In the genomic region with DNA sequence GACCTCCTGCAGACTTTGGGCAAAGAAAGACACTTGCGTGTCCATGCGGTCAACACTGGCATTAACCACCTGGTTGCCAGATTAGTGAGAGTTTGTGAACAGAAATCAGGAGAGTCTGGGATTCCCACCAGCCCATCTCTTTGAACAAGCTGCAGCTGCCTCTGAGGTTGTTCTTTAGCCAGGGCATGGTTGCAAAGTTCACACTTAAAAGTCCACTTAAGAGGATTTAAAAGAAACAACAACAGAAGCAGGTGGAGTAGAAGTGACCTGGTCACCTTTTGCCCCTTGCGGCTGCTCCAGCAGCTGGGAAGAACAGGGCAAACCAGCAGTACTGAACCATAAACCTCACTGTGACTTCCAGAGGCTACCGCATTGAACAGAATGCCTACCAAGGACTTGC, we compare ENCODE assay signal across 1 cellular context.
TF ChIP-seq lines count a peak whose summit lies in the region.

No MANE protein-coding gene starts in this region.

TF ChIP-seq in H1, 55 proteins besides CTCF, POLR2A, EP300 and RAD21:
- TF ChIP-seq SIRT6 (IDR thresholded peaks at IDR 0.05; ENCODE audit: low read length) (no peak), TAF7 (optimal IDR thresholded peaks at IDR 0.05; ENCODE audit: borderline replicate concordance, low read depth, low read length) (no peak), SAP30 (IDR thresholded peaks at IDR 0.05; ENCODE audit: insufficient read depth, insufficient replicate concordance, low read length) (no peak), RBBP5 (IDR thresholded peaks at IDR 0.05; ENCODE audit: borderline replicate concordance, low read depth, low read length) (no peak), TCF12 (IDR thresholded peaks at IDR 0.05; ENCODE audit: low read depth, low read length) (no peak), BRCA1 (IDR thresholded peaks at IDR 0.05; ENCODE audit: low read depth, low read length) (no peak)
